ENCODE assay signal across 32 cellular contexts in the genomic region with DNA sequence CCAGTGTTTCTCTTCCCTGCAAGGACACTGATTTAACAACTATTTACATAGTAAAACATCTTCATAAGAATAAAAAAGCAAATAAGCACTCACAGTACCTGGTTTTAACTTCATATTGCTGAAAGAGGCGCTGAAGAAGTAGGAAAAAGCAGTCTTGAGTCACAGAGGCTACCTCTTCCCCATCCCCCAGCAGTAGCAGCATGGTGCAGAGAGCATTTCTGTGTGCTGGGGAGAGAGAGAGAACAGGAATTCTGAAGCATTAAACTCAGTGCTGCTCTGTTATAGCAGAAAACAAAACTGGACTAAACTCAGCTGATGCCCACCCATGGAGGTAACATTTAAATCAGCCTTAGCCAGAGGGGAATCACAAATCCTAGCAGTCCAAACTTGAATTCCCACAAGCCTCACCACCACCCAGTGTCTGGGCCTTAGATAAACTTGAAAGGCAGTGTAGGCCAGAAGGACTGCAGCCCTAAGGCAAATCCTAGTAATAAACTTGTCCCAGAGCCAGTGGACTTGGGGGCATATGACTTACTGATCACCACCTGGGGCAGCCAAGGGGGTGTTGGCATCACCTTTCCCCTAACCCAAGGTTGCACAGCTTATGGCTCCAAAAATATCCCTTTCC.
"Had no signal": no experiment of that assay in that cellular context is flagged by ENCODE, and none has a peak within 500 bp of the region (broad histone marks: within the 10 kb centered on the region; RNA-seq: fewer than 3 reads in every experiment).

No MANE protein-coding gene starts in this region.

- H3K4me3 ChIP-seq: MG63 had no signal

- H3K9me3 ChIP-seq: MG63 had no signal

- ATAC-seq: activated CD8-positive, alpha-beta T cell treated with anti-CD3 and anti-CD28 coated beads, Interleukin-2, amount 10 ng/mL, durations not matched to agents 7 days and 5 days; activated T-cell treated with anti-CD3 and anti-CD28 coated beads, Interleukin-2, amount 50 U/mL, for 72 hours; activated T-helper 17 cell treated with anti-CD3 and anti-CD28 coated beads, Interleukin-2, amount 50 U/mL, for 72 hours had no signal

- H3K9me3 Mint-ChIP-seq: activated CD4-positive, alpha-beta T cell treated with anti-CD3 and anti-CD28 coated beads, Interleukin-2, amount 10 ng/mL, durations not matched to agents 24 days and 14 days had no signal

- H3K4me3 Mint-ChIP-seq: activated CD4-positive, alpha-beta T cell treated with anti-CD3 and anti-CD28 coated beads, Interleukin-2, amount 10 ng/mL, durations not matched to agents 24 days and 14 days; activated CD8-positive, alpha-beta T cell treated with anti-CD3 and anti-CD28 coated beads, Interleukin-2, amount 10 ng/mL, durations not matched to agents 7 days and 5 days; activated naive CD8-positive, alpha-beta T cell treated with anti-CD3 and anti-CD28 coated beads for 36 hours; activated T-cell treated with anti-CD3 and anti-CD28 coated beads, Interleukin-2, amount 50 U/mL, for 72 hours; activated T-helper 17 cell treated with anti-CD3 and anti-CD28 coated beads, Interleukin-2, amount 50 U/mL, for 72 hours had no signal

- H3K4me1 Mint-ChIP-seq: activated CD4-positive, alpha-beta T cell treated with anti-CD3 and anti-CD28 coated beads, Interleukin-2, amount 10 ng/mL, durations not matched to agents 24 days and 14 days; activated naive CD8-positive, alpha-beta T cell treated with anti-CD3 and anti-CD28 coated beads for 36 hours; activated T-helper 17 cell treated with anti-CD3 and anti-CD28 coated beads, Interleukin-2, amount 50 U/mL, for 72 hours had no signal

- H3K27ac ChIP-seq: brain microvascular endothelial cell, WERI-Rb-1 had no signal

- H3K36me3 ChIP-seq: brain microvascular endothelial cell, MG63, WERI-Rb-1 had no signal

- H3K27me3 ChIP-seq: brain microvascular endothelial cell, MG63 had no signal

- H3K27ac Mint-ChIP-seq: activated CD4-positive, alpha-beta T cell treated with anti-CD3 and anti-CD28 coated beads, Interleukin-2, amount 10 ng/mL, durations not matched to agents 24 days and 14 days; activated CD8-positive, alpha-beta T cell treated with anti-CD3 and anti-CD28 coated beads, Interleukin-2, amount 10 ng/mL, durations not matched to agents 7 days and 5 days; activated naive CD8-positive, alpha-beta T cell treated with anti-CD3 and anti-CD28 coated beads for 36 hours; activated T-cell treated with anti-CD3 and anti-CD28 coated beads, Interleukin-2, amount 50 U/mL, for 72 hours; activated T-helper 17 cell treated with anti-CD3 and anti-CD28 coated beads, Interleukin-2, amount 50 U/mL, for 72 hours had no signal

- H3K27me3 Mint-ChIP-seq: activated CD4-positive, alpha-beta T cell treated with anti-CD3 and anti-CD28 coated beads, Interleukin-2, amount 10 ng/mL, durations not matched to agents 24 days and 14 days; activated naive CD8-positive, alpha-beta T cell treated with anti-CD3 and anti-CD28 coated beads for 36 hours had no signal

- H3K36me3 Mint-ChIP-seq: activated naive CD8-positive, alpha-beta T cell treated with anti-CD3 and anti-CD28 coated beads for 36 hours had no signal

- DNase-seq: activated CD4-positive, alpha-beta T cell treated with anti-CD3 and anti-CD28 coated beads, Interleukin-2, amount 10 ng/mL, durations not matched to agents 24 days and 14 days; activated CD4-positive, alpha-beta T cell treated with anti-CD3 and anti-CD28 coated beads, Interleukin-2, amount 50 U/mL, for 4 hours; activated CD8-positive, alpha-beta memory T cell treated with anti-CD3 and anti-CD28 coated beads, Interleukin-2, amount 50 U/mL, for 4 hours; activated CD8-positive, alpha-beta T cell treated with anti-CD3 and anti-CD28 coated beads, Interleukin-2, amount 10 ng/mL, durations not matched to agents 7 days and 5 days; activated effector memory CD4-positive, alpha-beta T cell treated with anti-CD3 and anti-CD28 coated beads, Interleukin-2, amount 50 U/mL, for 16 hours; activated naive CD4-positive, alpha-beta T cell; activated naive CD4-positive, alpha-beta T cell treated with anti-CD3 and anti-CD28 coated beads, Interleukin-2, amount 50 U/mL, for 16 hours; activated naive CD8-positive, alpha-beta T cell treated with anti-CD3 and anti-CD28 coated beads for 36 hours; activated T-cell treated with anti-CD3 and anti-CD28 coated beads, Interleukin-2, amount 50 U/mL, for 72 hours; amniotic stem cell; aorta; brain microvascular endothelial cell; central memory CD4-positive, alpha-beta T cell; Karpas-422; KBM-7; MG63; MV-4-11; NCI-H1092; NCI-H1436 treated with DMSO at 0.1 percent for 48 hours; NCI-H1694 treated with DMSO at 0.1 percent for 48 hours; NCI-H2029; NCI-H510A; NCI-H526; NCI-H748 treated with DMSO at 0.1 percent for 48 hours; OCI-M1; Right ventricle myocardium superior; SW 1271; T-helper 1 cell; T-helper 2 cell; T-helper 9 cell; WERI-Rb-1 had no signal
